In the genomic region with DNA sequence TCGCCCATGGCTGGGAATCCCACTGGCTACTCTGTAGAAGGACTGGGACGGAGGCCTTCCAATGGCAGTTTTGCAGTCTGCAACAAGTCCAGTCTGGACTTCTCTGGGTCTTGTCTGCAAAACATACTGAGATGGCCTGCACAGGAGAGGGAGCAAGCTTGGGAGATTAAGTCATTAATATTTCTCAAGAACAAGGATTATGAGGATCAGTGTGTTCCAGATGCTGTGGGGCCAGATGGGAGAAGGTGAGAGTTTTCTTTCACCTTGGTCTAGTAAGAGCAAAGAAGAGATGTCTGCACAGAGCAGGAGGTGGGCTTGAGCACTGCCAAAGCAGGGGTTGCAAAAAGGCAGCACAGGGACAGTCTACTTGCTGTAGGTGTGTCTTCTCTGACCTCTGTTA, we compare ENCODE assay signal across 1 cellular context.
TF ChIP-seq lines count a peak whose summit lies in the region.

Gene PDE6A (minus strand): TSS at position 128 of the 400 bp plus-strand sequence. CDS start 120 bp downstream, at position 8.

TF ChIP-seq in GM23338, 12 proteins besides CTCF, POLR2A, EP300 and RAD21 (continued from another document):
- TF ChIP-seq, protein P1, sequence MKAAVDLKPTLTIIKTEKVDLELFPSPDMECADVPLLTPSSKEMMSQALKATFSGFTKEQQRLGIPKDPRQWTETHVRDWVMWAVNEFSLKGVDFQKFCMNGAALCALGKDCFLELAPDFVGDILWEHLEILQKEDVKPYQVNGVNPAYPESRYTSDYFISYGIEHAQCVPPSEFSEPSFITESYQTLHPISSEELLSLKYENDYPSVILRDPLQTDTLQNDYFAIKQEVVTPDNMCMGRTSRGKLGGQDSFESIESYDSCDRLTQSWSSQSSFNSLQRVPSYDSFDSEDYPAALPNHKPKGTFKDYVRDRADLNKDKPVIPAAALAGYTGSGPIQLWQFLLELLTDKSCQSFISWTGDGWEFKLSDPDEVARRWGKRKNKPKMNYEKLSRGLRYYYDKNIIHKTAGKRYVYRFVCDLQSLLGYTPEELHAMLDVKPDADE (IDR thresholded peaks at IDR 0.05): no peak
- TF ChIP-seq EZH2phosphoT487 (IDR thresholded peaks at IDR 0.05; ENCODE audit: unreplicated experiment): no peak
